Comparison of ENCODE assay signal across 8 cellular contexts in genomic region chr3:71681224-71681668, GRCh38. TPM values are rescaled to one million over a fixed set of nuclear protein-coding genes. Genes with fewer than 3 reads are reported as not detected.
DNase-seq lines count a peak whose midpoint lies in the region; ATAC-seq and TF ChIP-seq lines count a peak whose summit lies in the region.

No MANE protein-coding gene starts in this region.

- H3K27ac Mint-ChIP-seq in CD4-positive, alpha-beta T cell = peak overlapping the region; percentile 54
- H3K27ac Mint-ChIP-seq in chondrocyte (ENCODE audit: unreplicated experiment) = peak overlapping the region; percentile 49

- no peaks in the 10 kb centered on the region for H3K27me3 ChIP-seq in CD4-positive, alpha-beta T cell (ENCODE audit: control insufficient read depth, insufficient read depth, low read length)
- no peaks in the 10 kb centered on the region for H3K27me3 ChIP-seq in MM.1S (replicated peaks; ENCODE audit: insufficient read depth, low read length)

- H4K20me1 ChIP-seq in MM.1S (ENCODE audit: insufficient read depth, low read length) = no peaks in the 10 kb centered on the region

- peak; percentile 55 for ATAC-seq in CD4-positive, alpha-beta T cell (ENCODE audit: poor library complexity)

- peaks cover 14% of the 10 kb centered on the region for H3K4me1 Mint-ChIP-seq in CD4-positive, alpha-beta T cell (ENCODE audit: low read depth)
- H3K4me1 Mint-ChIP-seq in chondrocyte (ENCODE audit: low read depth) = peaks cover 34% of the 10 kb centered on the region

- H3K9me2 ChIP-seq in MM.1S (replicated peaks; ENCODE audit: insufficient read depth, low read length) = no peaks in the 10 kb centered on the region

- no peak overlapping the region for H3K4me3 ChIP-seq in MM.1S (ENCODE audit: low read length)

- H3F3A ChIP-seq in MM.1S (ENCODE audit: insufficient read depth, low read length) = no peaks in the 10 kb centered on the region

- peaks cover 4% of the 10 kb centered on the region; the same call in 1 of the 2 replicates for H3K36me3 ChIP-seq in MM.1S (replicated peaks; ENCODE audit: insufficient read depth, low read length)

- H3K4me3 Mint-ChIP-seq in CD4-positive, alpha-beta T cell = no peak overlapping the region
- no peak overlapping the region for H3K4me3 Mint-ChIP-seq in chondrocyte (ENCODE audit: unreplicated experiment)

- DNase-seq in CD4-positive, alpha-beta T cell = peak in 4 of 10 experiments; percentile 10 to 32 (median 20)
- DNase-seq in HCEC 1CT = peak; percentile 79
- peak; percentile 81 for DNase-seq in SIG-M5 (lab: John Stamatoyannopoulos, UW)
- no peak for DNase-seq in chondrocyte (ENCODE audit: low spot score)
- DNase-seq in left kidney (ENCODE audit: low read depth, low spot score) = peak; percentile 73
- DNase-seq in stimulated activated CD4-positive, alpha-beta T cell treated with anti-CD3 and anti-CD28 coated beads, Interleukin-4, amount 100 ng/mL, for 1 hour = peak; percentile 43
- DNase-seq in MM.1S = no peak
- no peak for DNase-seq in activated CD4-positive, CD25-positive, alpha-beta regulatory T cell treated with anti-CD3 and anti-CD28 coated beads, Interleukin-2, amount 50 U/mL, for 72 hours

- H3K79me2 ChIP-seq in MM.1S (ENCODE audit: low read length) = no peaks in the 10 kb centered on the region

- no peak overlapping the region for H2AFZ ChIP-seq in MM.1S (ENCODE audit: low read length)

- POLR2A ChIA-PET in CD4-positive, alpha-beta T cell (lab: Charles Lee) = no interaction called here

- H3K9me3 ChIP-seq in CD4-positive, alpha-beta T cell (ENCODE audit: control insufficient read depth, low read length) = no peaks in the 10 kb centered on the region
- H3K9me3 ChIP-seq in MM.1S (replicated peaks; ENCODE audit: insufficient read depth, low read length) = no peaks in the 10 kb centered on the region

- H3K9me3 Mint-ChIP-seq in CD4-positive, alpha-beta T cell = no peaks in the 10 kb centered on the region
- H3K9me3 Mint-ChIP-seq in chondrocyte (ENCODE audit: low read depth) = no peaks in the 10 kb centered on the region

- H3K9ac ChIP-seq in MM.1S (ENCODE audit: low read length) = no peak overlapping the region

- no peaks in the 10 kb centered on the region for H3K4me1 ChIP-seq in MM.1S (ENCODE audit: low read length)

- intact Hi-C loops in CD4-positive, alpha-beta T cell (cut with DNase I, micrococcal nuclease) = loop anchor here in 1 of 2 experiments (10.0 kb wide), 2 partner anchors 1126 to 1616 kb away; no protein-coding TSS in a partner anchor

- TF ChIP-seq CTCF in CD4-positive, alpha-beta T cell (IDR thresholded peaks at IDR 0.05) = peak; percentile 43
- TF ChIP-seq CTCF in chondrocyte (IDR thresholded peaks at IDR 0.05) = peak; percentile 95
- no peak for TF ChIP-seq CTCF in MM.1S (IDR thresholded peaks at IDR 0.05; ENCODE audit: low read length)

- CTCF ChIA-PET in CD4-positive, alpha-beta T cell (lab: Charles Lee) = no interaction called here

- H3K36me3 Mint-ChIP-seq in CD4-positive, alpha-beta T cell (ENCODE audit: low read depth) = peaks cover 76% of the 10 kb centered on the region
- no peaks in the 10 kb centered on the region for H3K36me3 Mint-ChIP-seq in chondrocyte (ENCODE audit: low read depth)

- no peak overlapping the region for H3K4me2 ChIP-seq in MM.1S (ENCODE audit: low read depth, low read length)

- no peak overlapping the region for H3K27ac ChIP-seq in CD4-positive, alpha-beta T cell (ENCODE audit: low read depth, low read length)
- H3K27ac ChIP-seq in MM.1S (ENCODE audit: low read length) = no peak overlapping the region

- no peaks in the 10 kb centered on the region for H3K27me3 Mint-ChIP-seq in CD4-positive, alpha-beta T cell
- H3K27me3 Mint-ChIP-seq in chondrocyte (ENCODE audit: low read depth) = no peaks in the 10 kb centered on the region

RNA-seq across cellular contexts. Expression of gene EIF4E3, which starts 44.0 kb away (rescaled TPM):
- total RNA-seq in CD4-positive, alpha-beta T cell = 10 to 100 TPM; 48.2 to 50.4 TPM
- total RNA-seq in chondrocyte = 10.6 to 12.4 TPM (median 11.8 TPM) in 3 replicates

Comparison
In these comparisons a context has a peak if more than half of its experiments do, and no peak if none do; other contexts are left out.
1. DNase-seq: peak in HCEC 1CT (single experiment), SIG-M5 (single experiment), left kidney (single experiment) and stimulated activated CD4-positive, alpha-beta T cell treated with anti-CD3 and anti-CD28 coated beads, Interleukin-4, amount 100 ng/mL, for 1 hour (single experiment); none in chondrocyte (single experiment), MM.1S (single experiment) and activated CD4-positive, CD25-positive, alpha-beta regulatory T cell treated with anti-CD3 and anti-CD28 coated beads, Interleukin-2, amount 50 U/mL, for 72 hours (single experiment).